Comparison of ENCODE assay signal across 15 cellular contexts in the genomic region with DNA sequence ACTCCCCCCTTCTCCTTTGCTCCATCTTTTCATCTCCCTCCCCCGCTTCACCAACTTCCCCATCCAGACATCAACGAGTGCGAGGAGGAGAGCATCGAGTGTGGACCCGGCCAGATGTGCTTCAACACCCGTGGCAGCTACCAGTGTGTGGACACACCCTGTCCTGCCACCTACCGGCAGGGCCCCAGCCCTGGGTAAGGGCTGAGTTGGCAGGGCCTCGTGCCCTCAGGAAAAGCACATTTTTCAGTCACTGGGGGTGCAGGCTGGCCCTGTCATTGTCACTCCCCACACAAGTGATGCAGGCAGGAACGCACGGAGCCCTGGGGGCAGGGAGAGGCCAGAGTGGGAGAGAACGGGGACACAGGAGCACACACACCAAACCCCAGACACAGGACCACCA. TPM values are rescaled to one million over a fixed set of nuclear protein-coding genes. Genes with fewer than 3 reads are reported as not detected.
A peak's percentile ranks its signal among the peaks of the same experiment; 100 is the strongest.
DNase-seq lines count a peak whose midpoint lies in the region; FAIRE-seq and TF ChIP-seq lines count a peak whose summit lies in the region.
"Had no signal": no experiment of that assay in that cellular context is flagged by ENCODE, and none has a peak within 500 bp of the region (broad histone marks: within the 10 kb centered on the region; RNA-seq: fewer than 3 reads in every experiment).

No MANE protein-coding gene starts in this region.

- no peak overlapping the region for H3K4me3 Mint-ChIP-seq in astrocyte (ENCODE audit: unreplicated experiment)

- no peak for TF ChIP-seq POLR2A in stomach (IDR thresholded peaks at IDR 0.05)

- H4K20me1 ChIP-seq in astrocyte (ENCODE audit: insufficient read depth, low read length) = no peaks in the 10 kb centered on the region

- no peak for TF ChIP-seq EP300 in stomach (IDR thresholded peaks at IDR 0.05)

- FAIRE-seq in astrocyte (lab: Jason Lieb, UNC) = no peak

- H3K27ac ChIP-seq in astrocyte (ENCODE audit: low read depth, low read length) = no peak overlapping the region
- peak overlapping the region; percentile 85 to 96 for H3K27ac ChIP-seq in liver (ENCODE audit: low read depth in 1 of 2, low read length in 2 of 2)
- H3K27ac ChIP-seq in stomach = no peak overlapping the region
- H3K27ac ChIP-seq: lower lobe of right lung had no signal

- peaks cover 12% of the 10 kb centered on the region for H3K4me1 ChIP-seq in BE2C
- peaks cover 10% of the 10 kb centered on the region for H3K4me1 ChIP-seq in astrocyte (ENCODE audit: insufficient read depth, low read length)
- H3K4me1 ChIP-seq in liver (ENCODE audit: control insufficient read depth in 4 of 4, insufficient read depth in 4 of 4, low read length in 3 of 4) = peaks cover 8 to 37% (median 21%) of the 10 kb centered on the region in 4 donors
- H3K4me1 ChIP-seq in stomach = peaks cover 5 to 14% (median 10%) of the 10 kb centered on the region in 4 donors

- H3K9me3 ChIP-seq in BE2C (no peaks in the 10 kb centered on the region), astrocyte (ENCODE audit: insufficient read depth, low read depth, low read length) (no peaks in the 10 kb centered on the region), liver (ENCODE audit: control insufficient read depth in 4 of 4, low read length in 3 of 4) (no peaks in the 10 kb centered on the region), stomach (peaks cover 0 to 19% (median 13%) of the 10 kb centered on the region in 4 donors)
- H3K9me3 ChIP-seq: lower lobe of right lung had no signal

- H3K36me3 Mint-ChIP-seq in astrocyte (ENCODE audit: low read depth, unreplicated experiment) = peaks cover 4% of the 10 kb centered on the region
- H3K36me3 Mint-ChIP-seq: natural killer cell had no signal

- TF ChIP-seq CTCF in BE2C (IDR thresholded peaks at IDR 0.05; ENCODE audit: low read depth, low read length) = peak; percentile 45
- TF ChIP-seq CTCF in HFF-Myc (IDR thresholded peaks at IDR 0.05; ENCODE audit: low read depth, low read length, missing control alignments) = peak; percentile 33
- no peak for TF ChIP-seq CTCF in astrocyte (IDR thresholded peaks at IDR 0.05; ENCODE audit: insufficient read depth, low read depth, low read length)
- peak; percentile 42 for TF ChIP-seq CTCF in liver (IDR thresholded peaks at IDR 0.05; ENCODE audit: low read depth, low read length, missing input control)
- TF ChIP-seq CTCF in stomach (IDR thresholded peaks at IDR 0.05) = no peak

- H3K27ac Mint-ChIP-seq in astrocyte (ENCODE audit: unreplicated experiment) = no peak overlapping the region
- H3K27ac Mint-ChIP-seq: natural killer cell had no signal

- H3K9ac ChIP-seq in astrocyte (ENCODE audit: low read length) = no peak overlapping the region
- H3K9ac ChIP-seq in liver (ENCODE audit: low read depth in 1 of 2, low read length in 2 of 2) = peak overlapping the region; percentile 52 to 87

- H3K36me3 ChIP-seq in BE2C (no peaks in the 10 kb centered on the region), astrocyte (ENCODE audit: insufficient read depth, low read length) (no peaks in the 10 kb centered on the region), liver (ENCODE audit: control insufficient read depth in 4 of 4, insufficient read depth in 3 of 4, low read depth in 1 of 4, low read length in 3 of 4) (no peaks in the 10 kb centered on the region), stomach (no peaks in the 10 kb centered on the region)
- H3K36me3 ChIP-seq: lower lobe of right lung had no signal

- H3K27me3 ChIP-seq in BE2C (no peaks in the 10 kb centered on the region), astrocyte (ENCODE audit: insufficient read depth, low read length) (no peaks in the 10 kb centered on the region), liver (ENCODE audit: control insufficient read depth in 4 of 4, insufficient read depth in 4 of 4, low read length in 3 of 4) (no peaks in the 10 kb centered on the region), stomach (peaks cover 0 to 63% (median 19%) of the 10 kb centered on the region in 3 donors)

- intact Hi-C loops in stomach (cut with DNase I; ENCODE audit: low total_unique reads) = no loop called here

- peaks cover 13% of the 10 kb centered on the region for H3K9me3 Mint-ChIP-seq in astrocyte (ENCODE audit: unreplicated experiment)
- H3K9me3 Mint-ChIP-seq: natural killer cell had no signal

- no peaks in the 10 kb centered on the region for H3K4me1 Mint-ChIP-seq in astrocyte (ENCODE audit: low read depth, unreplicated experiment)

- H3K79me2 ChIP-seq in astrocyte (ENCODE audit: insufficient read depth, low read length) = no peaks in the 10 kb centered on the region

- DNase-seq in BE2C = no peak
- no peak for DNase-seq in HFF-Myc (ENCODE audit: extremely low read depth, low read depth)
- no peak for DNase-seq in astrocyte (ENCODE audit: low read depth)
- no peak for DNase-seq in cerebellar cortex (ENCODE audit: low spot score)
- DNase-seq in GM03348 (ENCODE audit: low spot score) = no peak
- no peak for DNase-seq in D341Med (ENCODE audit: low spot score)
- no peak for DNase-seq in stomach
- DNase-seq: activated CD4-positive, CD25-positive, alpha-beta regulatory T cell treated with anti-CD3 and anti-CD28 coated beads, Interleukin-2, amount 50 U/mL, for 72 hours; activated gamma-delta T cell; effector memory CD4-positive, alpha-beta T cell; GOT3; lower lobe of right lung; natural killer cell; T-helper 1 cell had no signal

- H2AFZ ChIP-seq in astrocyte (ENCODE audit: low read depth, low read length) = peak overlapping the region; percentile 96

- 42% methylated on average over 11 of the region's 11 CpGs for WGBS in liver
- 51 to 70% (median 65%) methylated on average over 6 to 11 of the region's 11 CpGs for WGBS in stomach, 5 donors

- TF ChIP-seq RAD21 in liver (IDR thresholded peaks at IDR 0.05) = peak in 1 of 2 donors; percentile 69

- H3K4me3 ChIP-seq in BE2C (ENCODE audit: low read depth, low read length) = no peak overlapping the region
- no peak overlapping the region for H3K4me3 ChIP-seq in HFF-Myc (replicated peaks; ENCODE audit: low read depth, low read length)
- H3K4me3 ChIP-seq in astrocyte (ENCODE audit: insufficient read depth, low read depth, low read length) = no peak overlapping the region
- peak overlapping the region in 2 of 3 donors; percentile 55 to 57 for H3K4me3 ChIP-seq in liver (ENCODE audit: low read depth in 1 of 3, low read length in 3 of 3)
- no peak overlapping the region for H3K4me3 ChIP-seq in stomach

- H3K4me2 ChIP-seq in astrocyte (ENCODE audit: low read length) = no peak overlapping the region

- peaks cover 42% of the 10 kb centered on the region for H3K27me3 Mint-ChIP-seq in astrocyte (ENCODE audit: low read depth, unreplicated experiment)

TF ChIP-seq in liver, 16 proteins besides CTCF, POLR2A, EP300 and RAD21:
- TF ChIP-seq FOXA1 (IDR thresholded peaks at IDR 0.05) = peak; percentile 15
- TF ChIP-seq JUND (IDR thresholded peaks at IDR 0.05) = no peak
- TF ChIP-seq EGR1 (IDR thresholded peaks at IDR 0.05; ENCODE audit: low read depth in 2 of 2) = no peak
- TF ChIP-seq, protein P1, sequence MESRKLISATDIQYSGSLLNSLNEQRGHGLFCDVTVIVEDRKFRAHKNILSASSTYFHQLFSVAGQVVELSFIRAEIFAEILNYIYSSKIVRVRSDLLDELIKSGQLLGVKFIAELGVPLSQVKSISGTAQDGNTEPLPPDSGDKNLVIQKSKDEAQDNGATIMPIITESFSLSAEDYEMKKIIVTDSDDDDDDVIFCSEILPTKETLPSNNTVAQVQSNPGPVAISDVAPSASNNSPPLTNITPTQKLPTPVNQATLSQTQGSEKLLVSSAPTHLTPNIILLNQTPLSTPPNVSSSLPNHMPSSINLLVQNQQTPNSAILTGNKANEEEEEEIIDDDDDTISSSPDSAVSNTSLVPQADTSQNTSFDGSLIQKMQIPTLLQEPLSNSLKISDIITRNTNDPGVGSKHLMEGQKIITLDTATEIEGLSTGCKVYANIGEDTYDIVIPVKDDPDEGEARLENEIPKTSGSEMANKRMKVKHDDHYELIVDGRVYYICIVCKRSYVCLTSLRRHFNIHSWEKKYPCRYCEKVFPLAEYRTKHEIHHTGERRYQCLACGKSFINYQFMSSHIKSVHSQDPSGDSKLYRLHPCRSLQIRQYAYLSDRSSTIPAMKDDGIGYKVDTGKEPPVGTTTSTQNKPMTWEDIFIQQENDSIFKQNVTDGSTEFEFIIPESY (IDR thresholded peaks at IDR 0.05) = no peak

RNA-seq across cellular contexts. Expression of a gene that starts 12.4 kb away (rescaled TPM):
- 478 TPM for polyA plus RNA-seq in BE2C (2012; ENCODE audit: insufficient read depth, insufficient read length, low read depth)
- 117 and 182 TPM in 2 replicates for total RNA-seq in astrocyte
- 100 to 1,000 TPM; 396 to 711 TPM for total RNA-seq in liver
- 100 to 1,000 TPM; 425 to 641 TPM for polyA plus RNA-seq in liver
- total RNA-seq in stomach = 10 to 100 TPM in 4 of 5 donors, 1 to 10 TPM in 1; 9.8 to 88.8 (median 51.9) TPM
- polyA plus RNA-seq in stomach = 100 to 1,000 TPM in 1 of 3 donors, 10 to 100 TPM in 2; 65.8 to 147 (median 94.4) TPM

Comparison
In these comparisons a context has a peak if more than half of its experiments do, and no peak if none do; other contexts are left out.
1. H3K4me3 ChIP-seq: peak in liver (2 of 3); none in BE2C (single experiment), HFF-Myc (single experiment), astrocyte (single experiment) and stomach (0 of 4).
2. CTCF ChIP-seq: peak in BE2C (single experiment), HFF-Myc (single experiment) and liver (single experiment); none in astrocyte (single experiment) and stomach (0 of 7).
3. H3K27ac ChIP-seq: peak in liver (2 of 2); none in astrocyte (single experiment) and stomach (0 of 5).